Comparison of ENCODE assay signal across 27 cellular contexts in the genomic region with DNA sequence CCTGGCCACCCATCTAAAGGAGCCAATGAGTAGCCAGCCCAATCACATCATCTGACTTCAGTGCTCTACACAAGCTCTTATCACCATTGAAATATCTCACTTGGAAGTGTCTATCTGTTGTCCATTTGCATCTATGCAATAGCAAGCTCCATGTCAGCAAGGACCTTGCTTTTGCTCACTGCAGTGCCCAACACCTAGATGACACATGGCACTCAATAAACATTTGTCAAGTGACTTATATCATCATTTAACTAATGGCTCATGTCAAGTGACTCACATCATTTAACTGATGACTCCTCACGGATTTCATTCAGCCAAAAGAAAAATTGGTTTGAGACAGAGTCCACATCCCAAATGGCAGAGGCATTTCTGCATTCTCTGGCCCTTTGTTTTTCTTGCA.
"Had no signal": no experiment of that assay in that cellular context is flagged by ENCODE, and none has a peak within 500 bp of the region (broad histone marks: within the 10 kb centered on the region; RNA-seq: fewer than 3 reads in every experiment).

No MANE protein-coding gene starts in this region.

- H3K4me1 Mint-ChIP-seq: activated CD4-positive, alpha-beta T cell treated with anti-CD3 and anti-CD28 coated beads, Interleukin-2, amount 10 ng/mL, durations not matched to agents 24 days and 14 days; activated naive CD4-positive, alpha-beta T cell treated with anti-CD3 and anti-CD28 coated beads, Interleukin-2, amount 10 ng/mL, durations not matched to agents 7 days and 5 days; naive B cell; stimulated activated memory B cell treated with anti-CD40 and anti-IgM and Interleukin-4, amounts not matched to agents 10 μg/mL and 1 μg/mL and 100 μg/mL, for 72 hours; stimulated activated naive CD8-positive, alpha-beta T cell treated with anti-CD3 and anti-CD28 coated beads, Interleukin-15, amount 100 ng/mL, for 72 hours had no signal

- H3K27ac Mint-ChIP-seq: activated CD4-positive, alpha-beta memory T cell treated with anti-CD3 and anti-CD28 coated beads for 36 hours; activated CD4-positive, alpha-beta T cell treated with anti-CD3 and anti-CD28 coated beads, Interleukin-2, amount 10 ng/mL, durations not matched to agents 24 days and 14 days; activated naive CD4-positive, alpha-beta T cell treated with anti-CD3 and anti-CD28 coated beads, Interleukin-2, amount 10 ng/mL, durations not matched to agents 7 days and 5 days; activated T-helper 1 cell treated with anti-CD3 and anti-CD28 coated beads, Interleukin-12 subunit alpha, Interleukin-12 subunit beta, Interleukin-2, Interleukin-4 antibody, amounts not matched to agents 30 ng/mL and 10 ng/mL and 1 ng/mL, durations not matched to agents 14 hours and 24 hours and 36 hours; naive B cell; nephron progenitor cell; stimulated activated memory B cell treated with anti-CD40 and anti-IgM and Interleukin-4, amounts not matched to agents 10 μg/mL and 1 μg/mL and 100 μg/mL, for 72 hours; stimulated activated naive CD8-positive, alpha-beta T cell treated with anti-CD3 and anti-CD28 coated beads, Interleukin-15, amount 100 ng/mL, for 72 hours; T-helper 1 cell treated with Interleukin-12 subunit alpha and Interleukin-12 subunit beta and Interleukin-4 antibody, amounts not matched to agents 30 μg/mL and 1 μg/mL, for 36 hours; type B pancreatic cell had no signal

- H3K36me3 ChIP-seq: brain microvascular endothelial cell, gastrocnemius medialis, neutrophil, sigmoid colon, uterus, WERI-Rb-1 had no signal

- H3K27me3 ChIP-seq: brain microvascular endothelial cell, gastrocnemius medialis, neutrophil, sigmoid colon, uterus had no signal

- H3K9me3 Mint-ChIP-seq: activated CD4-positive, alpha-beta T cell treated with anti-CD3 and anti-CD28 coated beads, Interleukin-2, amount 10 ng/mL, durations not matched to agents 24 days and 14 days; activated naive CD4-positive, alpha-beta T cell treated with anti-CD3 and anti-CD28 coated beads, Interleukin-2, amount 10 ng/mL, durations not matched to agents 7 days and 5 days; activated T-helper 1 cell treated with anti-CD3 and anti-CD28 coated beads, Interleukin-12 subunit alpha, Interleukin-12 subunit beta, Interleukin-2, Interleukin-4 antibody, amounts not matched to agents 30 ng/mL and 10 ng/mL and 1 ng/mL, durations not matched to agents 14 hours and 24 hours and 36 hours; nephron progenitor cell; T-helper 1 cell treated with Interleukin-12 subunit alpha and Interleukin-12 subunit beta and Interleukin-4 antibody, amounts not matched to agents 30 μg/mL and 1 μg/mL, for 36 hours; type B pancreatic cell had no signal

- DNase-seq: activated CD4-positive, alpha-beta memory T cell treated with anti-CD3 and anti-CD28 coated beads for 36 hours; activated CD4-positive, alpha-beta T cell treated with anti-CD3 and anti-CD28 coated beads, Interleukin-2, amount 10 ng/mL, durations not matched to agents 24 days and 14 days; activated CD8-positive, alpha-beta memory T cell treated with anti-CD3 and anti-CD28 coated beads, Interleukin-2, amount 50 U/mL, for 4 hours; activated effector memory CD4-positive, alpha-beta T cell treated with anti-CD3 and anti-CD28 coated beads, Interleukin-2, amount 50 U/mL, for 16 hours; activated naive CD4-positive, alpha-beta T cell treated with anti-CD3 and anti-CD28 coated beads, Interleukin-2, amount 10 ng/mL, durations not matched to agents 7 days and 5 days; activated T-cell treated with anti-CD3 and anti-CD28 coated beads, Interleukin-2, amount 50 U/mL, for 1 hour; amniotic stem cell; brain microvascular endothelial cell; central memory CD4-positive, alpha-beta T cell; gastrocnemius medialis; glutamatergic neuron; left ventricle myocardium superior; naive B cell; nephron progenitor cell; sigmoid colon; small intestine; stimulated activated CD4-positive, alpha-beta T cell treated with anti-CD3 and anti-CD28 coated beads, Interleukin-4, amount 100 ng/mL, for 24 hours; stimulated activated naive CD8-positive, alpha-beta T cell treated with anti-CD3 and anti-CD28 coated beads, Interleukin-15, amount 100 ng/mL, for 72 hours; substantia nigra; T-helper 9 cell; uterus; WERI-Rb-1 had no signal

- H3K27me3 Mint-ChIP-seq: activated CD4-positive, alpha-beta memory T cell treated with anti-CD3 and anti-CD28 coated beads for 36 hours; activated CD4-positive, alpha-beta T cell treated with anti-CD3 and anti-CD28 coated beads, Interleukin-2, amount 10 ng/mL, durations not matched to agents 24 days and 14 days; activated naive CD4-positive, alpha-beta T cell treated with anti-CD3 and anti-CD28 coated beads, Interleukin-2, amount 10 ng/mL, durations not matched to agents 7 days and 5 days had no signal

- H3K4me1 ChIP-seq: gastrocnemius medialis, sigmoid colon, uterus had no signal

- H3K4me3 ChIP-seq: gastrocnemius medialis, sigmoid colon, uterus had no signal

- H3K4me3 Mint-ChIP-seq: activated CD4-positive, alpha-beta memory T cell treated with anti-CD3 and anti-CD28 coated beads for 36 hours; activated CD4-positive, alpha-beta T cell treated with anti-CD3 and anti-CD28 coated beads, Interleukin-2, amount 10 ng/mL, durations not matched to agents 24 days and 14 days; activated naive CD4-positive, alpha-beta T cell treated with anti-CD3 and anti-CD28 coated beads, Interleukin-2, amount 10 ng/mL, durations not matched to agents 7 days and 5 days; activated T-helper 1 cell treated with anti-CD3 and anti-CD28 coated beads, Interleukin-12 subunit alpha, Interleukin-12 subunit beta, Interleukin-2, Interleukin-4 antibody, amounts not matched to agents 30 ng/mL and 10 ng/mL and 1 ng/mL, durations not matched to agents 14 hours and 24 hours and 36 hours; naive B cell; nephron progenitor cell; stimulated activated memory B cell treated with anti-CD40 and anti-IgM and Interleukin-4, amounts not matched to agents 10 μg/mL and 1 μg/mL and 100 μg/mL, for 72 hours; stimulated activated naive CD8-positive, alpha-beta T cell treated with anti-CD3 and anti-CD28 coated beads, Interleukin-15, amount 100 ng/mL, for 72 hours; T-helper 1 cell treated with Interleukin-12 subunit alpha and Interleukin-12 subunit beta and Interleukin-4 antibody, amounts not matched to agents 30 μg/mL and 1 μg/mL, for 36 hours; type B pancreatic cell had no signal

- H3K27ac ChIP-seq: brain microvascular endothelial cell, gastrocnemius medialis, neutrophil, sigmoid colon, uterus, WERI-Rb-1 had no signal

- H3K36me3 Mint-ChIP-seq: activated CD4-positive, alpha-beta memory T cell treated with anti-CD3 and anti-CD28 coated beads for 36 hours; activated naive CD4-positive, alpha-beta T cell treated with anti-CD3 and anti-CD28 coated beads, Interleukin-2, amount 10 ng/mL, durations not matched to agents 7 days and 5 days; naive B cell; stimulated activated memory B cell treated with anti-CD40 and anti-IgM and Interleukin-4, amounts not matched to agents 10 μg/mL and 1 μg/mL and 100 μg/mL, for 72 hours; type B pancreatic cell had no signal

- H3K9me3 ChIP-seq: gastrocnemius medialis, neutrophil, sigmoid colon, uterus had no signal
